In the genomic region with DNA sequence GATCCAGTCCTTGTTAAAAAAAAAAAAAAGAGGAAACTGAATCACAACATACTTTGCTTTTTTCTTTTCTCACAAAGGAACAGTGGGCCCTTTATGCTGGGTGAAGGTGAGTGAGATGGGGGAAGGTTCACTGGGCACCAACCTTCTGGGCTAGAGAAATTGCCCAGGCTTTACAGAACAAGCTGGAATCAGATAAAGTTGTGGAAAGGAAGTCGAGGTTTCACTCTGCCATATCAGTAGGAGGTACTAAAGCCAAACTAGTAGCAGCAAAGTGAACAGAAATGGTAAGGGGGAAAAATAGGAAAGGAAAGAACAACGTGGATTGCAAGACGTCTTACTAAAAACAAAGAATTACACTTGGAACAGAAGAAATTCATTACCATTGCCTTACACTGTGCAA, we compare ENCODE assay signal across 12 cellular contexts. TPM values are rescaled to one million over a fixed set of nuclear protein-coding genes. Genes with fewer than 3 reads are reported as not detected.
DNase-seq lines count a peak whose midpoint lies in the region; ATAC-seq and TF ChIP-seq lines count a peak whose summit lies in the region.
"Had no signal": no experiment of that assay in that cellular context is flagged by ENCODE, and none has a peak within 500 bp of the region (broad histone marks: within the 10 kb centered on the region; RNA-seq: fewer than 3 reads in every experiment).

No MANE protein-coding gene starts in this region.

- ATAC-seq in stimulated activated naive CD8-positive, alpha-beta T cell treated with anti-CD3 and anti-CD28 coated beads, Interleukin-15, amount 100 ng/mL, for 72 hours, result no peak
- ATAC-seq: esophagus mucosa had no signal

- no peaks in the 10 kb centered on the region for H3K27me3 Mint-ChIP-seq in activated naive CD4-positive, alpha-beta T cell treated with anti-CD3 and anti-CD28 coated beads, Interleukin-2, amount 50 U/mL, for 24 hours
- no peaks in the 10 kb centered on the region for H3K27me3 Mint-ChIP-seq in endothelial cell (ENCODE audit: unreplicated experiment)
- H3K27me3 Mint-ChIP-seq in stimulated activated naive CD8-positive, alpha-beta T cell treated with anti-CD3 and anti-CD28 coated beads, Interleukin-15, amount 100 ng/mL, for 72 hours, result no peaks in the 10 kb centered on the region

- DNase-seq in activated naive CD4-positive, alpha-beta T cell treated with Interleukin-2 at 50 U/mL for 16 hours, result no peak
- no peak for DNase-seq in endothelial cell (ENCODE audit: low spot score)
- DNase-seq in stimulated activated naive CD8-positive, alpha-beta T cell treated with anti-CD3 and anti-CD28 coated beads, Interleukin-15, amount 100 ng/mL, for 72 hours, result no peak
- no peak for DNase-seq in SW480 (ENCODE audit: low spot score)
- DNase-seq in GM20000 (ENCODE audit: low spot score), result no peak
- DNase-seq in DMS 273 (lab: John Stamatoyannopoulos, UW; ENCODE audit: unreplicated experiment), result no peak
- DNase-seq: AML-193, posterior cingulate gyrus, T1000 had no signal

- no peak for TF ChIP-seq CTCF in SU-DHL-6 (IDR thresholded peaks at IDR 0.05; ENCODE audit: insufficient read depth, low read length, poor library complexity, severe bottlenecking)
- TF ChIP-seq CTCF in endothelial cell (IDR thresholded peaks at IDR 0.05; ENCODE audit: unreplicated experiment), result no peak
- no peak for TF ChIP-seq CTCF in GM20000 (IDR thresholded peaks at IDR 0.05; ENCODE audit: extremely low read depth, missing control alignments)

- H3K4me1 Mint-ChIP-seq in activated naive CD4-positive, alpha-beta T cell treated with anti-CD3 and anti-CD28 coated beads, Interleukin-2, amount 50 U/mL, for 24 hours, result peaks cover 82% of the 10 kb centered on the region
- H3K4me1 Mint-ChIP-seq in endothelial cell (ENCODE audit: unreplicated experiment), result peaks cover 38% of the 10 kb centered on the region
- H3K4me1 Mint-ChIP-seq in stimulated activated naive CD8-positive, alpha-beta T cell treated with anti-CD3 and anti-CD28 coated beads, Interleukin-15, amount 100 ng/mL, for 72 hours, result peaks cover 71% of the 10 kb centered on the region

- H3K79me2 ChIP-seq in SU-DHL-6 (ENCODE audit: insufficient read depth, low read length), result peaks cover 77% of the 10 kb centered on the region

- H2AFZ ChIP-seq in SU-DHL-6 (ENCODE audit: low read depth, low read length, severe bottlenecking), result no peak overlapping the region

- H3K9me3 Mint-ChIP-seq in activated naive CD4-positive, alpha-beta T cell treated with anti-CD3 and anti-CD28 coated beads, Interleukin-2, amount 50 U/mL, for 24 hours, result no peaks in the 10 kb centered on the region
- H3K9me3 Mint-ChIP-seq in endothelial cell (ENCODE audit: unreplicated experiment), result no peaks in the 10 kb centered on the region
- H3K9me3 Mint-ChIP-seq in stimulated activated naive CD8-positive, alpha-beta T cell treated with anti-CD3 and anti-CD28 coated beads, Interleukin-15, amount 100 ng/mL, for 72 hours, result no peaks in the 10 kb centered on the region

- H3K4me3 ChIP-seq in SU-DHL-6 (ENCODE audit: insufficient read depth, low read length, poor library complexity, severe bottlenecking), result no peak overlapping the region

- peak overlapping the region; percentile 77; the same call in 1 of the 2 replicates for H3K27ac ChIP-seq in SU-DHL-6 (ENCODE audit: low read depth, low read length)

- H3K27me3 ChIP-seq in SU-DHL-6 (ENCODE audit: low read length), result no peaks in the 10 kb centered on the region

- H3K27ac Mint-ChIP-seq in activated naive CD4-positive, alpha-beta T cell treated with anti-CD3 and anti-CD28 coated beads, Interleukin-2, amount 50 U/mL, for 24 hours, result peak overlapping the region; percentile 89
- peak overlapping the region; percentile 92 for H3K27ac Mint-ChIP-seq in endothelial cell (ENCODE audit: unreplicated experiment)
- H3K27ac Mint-ChIP-seq in stimulated activated naive CD8-positive, alpha-beta T cell treated with anti-CD3 and anti-CD28 coated beads, Interleukin-15, amount 100 ng/mL, for 72 hours, result peak overlapping the region in 1 of 2 donors; percentile 1

- no peaks in the 10 kb centered on the region for H4K20me1 ChIP-seq in SU-DHL-6 (ENCODE audit: low read depth, low read length)

- peaks cover 8% of the 10 kb centered on the region; the same call in 1 of the 2 replicates for H3K36me3 ChIP-seq in SU-DHL-6 (ENCODE audit: low read length)

- no peaks in the 10 kb centered on the region for H3K9me2 ChIP-seq in SU-DHL-6 (replicated peaks; ENCODE audit: insufficient read depth, low read length)

- H3K9me3 ChIP-seq in SU-DHL-6 (ENCODE audit: insufficient read depth, low read length), result no peaks in the 10 kb centered on the region

- peak overlapping the region; percentile 95 for H3K4me3 Mint-ChIP-seq in activated naive CD4-positive, alpha-beta T cell treated with anti-CD3 and anti-CD28 coated beads, Interleukin-2, amount 50 U/mL, for 24 hours
- H3K4me3 Mint-ChIP-seq in endothelial cell (ENCODE audit: unreplicated experiment), result peak overlapping the region; percentile 66
- peak overlapping the region; percentile 65 to 87 for H3K4me3 Mint-ChIP-seq in stimulated activated naive CD8-positive, alpha-beta T cell treated with anti-CD3 and anti-CD28 coated beads, Interleukin-15, amount 100 ng/mL, for 72 hours

- H3K9ac ChIP-seq in SU-DHL-6 (ENCODE audit: low read length), result 0 out of 2 replicates have a peak overlapping the region, but pooled peaks have one; percentile 84

- peak overlapping the region; percentile 81 for H3K4me2 ChIP-seq in SU-DHL-6 (ENCODE audit: low read depth, low read length, poor library complexity, severe bottlenecking)

- H3F3A ChIP-seq in SU-DHL-6 (ENCODE audit: insufficient read depth), result peaks cover 24% of the 10 kb centered on the region; the same call in 1 of the 2 replicates

- H3K36me3 Mint-ChIP-seq in activated naive CD4-positive, alpha-beta T cell treated with anti-CD3 and anti-CD28 coated beads, Interleukin-2, amount 50 U/mL, for 24 hours, result peaks cover 20% of the 10 kb centered on the region
- H3K36me3 Mint-ChIP-seq in endothelial cell (ENCODE audit: low read depth, unreplicated experiment), result peaks cover 25% of the 10 kb centered on the region

RNA-seq across cellular contexts. Expression of gene IFNAR2, which starts 2.9 kb away (rescaled TPM):
- total RNA-seq in endothelial cell (ENCODE audit: unreplicated experiment), result 21.3 TPM

RNA-seq across cellular contexts. Expression of gene IL10RB, which starts 33.5 kb away (rescaled TPM):
- 13.0 TPM for total RNA-seq in endothelial cell (ENCODE audit: unreplicated experiment)
